ENCODE assay signal across 28 cellular contexts in genomic region chr3:3165241-3165640, GRCh38. TPM values are rescaled to one million over a fixed set of nuclear protein-coding genes. Genes with fewer than 3 reads are reported as not detected.
A peak's percentile ranks its signal among the peaks of the same experiment; 100 is the strongest.
DNase-seq lines count a peak whose midpoint lies in the region; ATAC-seq and TF ChIP-seq lines count a peak whose summit lies in the region.
"Had no signal": no experiment of that assay in that cellular context is flagged by ENCODE, and none has a peak within 500 bp of the region (broad histone marks: within the 10 kb centered on the region; RNA-seq: fewer than 3 reads in every experiment).

No MANE protein-coding gene starts in this region.

- H3K4me3 Mint-ChIP-seq in activated T-cell treated with anti-CD3 and anti-CD28 coated beads, Interleukin-2, amount 50 U/mL, for 4 hours = no peak overlapping the region
- H3K4me3 Mint-ChIP-seq in CD8-positive, alpha-beta memory T cell = no peak overlapping the region
- no peak overlapping the region for H3K4me3 Mint-ChIP-seq in activated naive CD8-positive, alpha-beta T cell treated with anti-CD3 and anti-CD28 coated beads for 36 hours
- H3K4me3 Mint-ChIP-seq in natural killer cell (no peak overlapping the region), HFFc6 (no peak overlapping the region)
- H3K4me3 Mint-ChIP-seq: B cell had no signal

- H3K9me3 Mint-ChIP-seq in activated T-cell treated with anti-CD3 and anti-CD28 coated beads, Interleukin-2, amount 50 U/mL, for 4 hours = no peaks in the 10 kb centered on the region
- no peaks in the 10 kb centered on the region for H3K9me3 Mint-ChIP-seq in CD8-positive, alpha-beta memory T cell
- H3K9me3 Mint-ChIP-seq in activated naive CD8-positive, alpha-beta T cell treated with anti-CD3 and anti-CD28 coated beads for 36 hours = no peaks in the 10 kb centered on the region
- H3K9me3 Mint-ChIP-seq in natural killer cell = no peaks in the 10 kb centered on the region
- H3K9me3 Mint-ChIP-seq in HFFc6 = no peaks in the 10 kb centered on the region

- peaks cover 45% of the 10 kb centered on the region for H3K36me3 Mint-ChIP-seq in activated T-cell treated with anti-CD3 and anti-CD28 coated beads, Interleukin-2, amount 50 U/mL, for 4 hours (ENCODE audit: insufficient read depth)
- H3K36me3 Mint-ChIP-seq in CD8-positive, alpha-beta memory T cell = peaks cover 12 to 86% (median 32%) of the 10 kb centered on the region in 3 donors
- H3K36me3 Mint-ChIP-seq in activated naive CD8-positive, alpha-beta T cell treated with anti-CD3 and anti-CD28 coated beads for 36 hours = peaks cover 28% of the 10 kb centered on the region
- H3K36me3 Mint-ChIP-seq in natural killer cell (peaks cover 16% of the 10 kb centered on the region), HFFc6 (ENCODE audit: low read depth) (peaks cover 31% of the 10 kb centered on the region)

- H3K27ac ChIP-seq in CD8-positive, alpha-beta memory T cell (ENCODE audit: low read depth, low read length) = no peak overlapping the region
- H3K27ac ChIP-seq: epithelial cell of prostate, HL-60, SJCRH30, stomach had no signal

- H3K4me3 ChIP-seq in CD8-positive, alpha-beta memory T cell (ENCODE audit: low read length) = no peak overlapping the region
- H3K4me3 ChIP-seq: mucosa of descending colon, SJCRH30, stomach had no signal

- H3K27me3 Mint-ChIP-seq in activated T-cell treated with anti-CD3 and anti-CD28 coated beads, Interleukin-2, amount 50 U/mL, for 4 hours (ENCODE audit: low read depth) = no peaks in the 10 kb centered on the region
- no peaks in the 10 kb centered on the region for H3K27me3 Mint-ChIP-seq in CD8-positive, alpha-beta memory T cell
- no peaks in the 10 kb centered on the region for H3K27me3 Mint-ChIP-seq in activated naive CD8-positive, alpha-beta T cell treated with anti-CD3 and anti-CD28 coated beads for 36 hours
- H3K27me3 Mint-ChIP-seq in natural killer cell (ENCODE audit: low read depth in 2 of 2) (no peaks in the 10 kb centered on the region), HFFc6 (ENCODE audit: insufficient read depth) (no peaks in the 10 kb centered on the region; the same call in 1 of the 2 replicates)
- H3K27me3 Mint-ChIP-seq: B cell had no signal

- intact Hi-C loops in natural killer cell (cut with micrococcal nuclease) = no loop called here

- CTCF ChIA-PET in CD8-positive, alpha-beta memory T cell (lab: Charles Lee) = no interaction called here

- no peak for TF ChIP-seq CTCF in natural killer cell (IDR thresholded peaks at IDR 0.05)
- TF ChIP-seq CTCF in HFFc6 (IDR thresholded peaks at IDR 0.05) = no peak

- peaks cover 53% of the 10 kb centered on the region for H3K36me3 ChIP-seq in CD8-positive, alpha-beta memory T cell (ENCODE audit: insufficient read depth, low read length)

- peak; percentile 72 to 76 for ATAC-seq in activated T-cell treated with anti-CD3 and anti-CD28 coated beads, Interleukin-2, amount 50 U/mL, for 4 hours
- ATAC-seq in natural killer cell (no peak), HG03175 (IDR thresholded peaks at IDR 0.05; ENCODE audit: unreplicated experiment) (no peak)
- ATAC-seq: left cardiac atrium, mucosa of descending colon had no signal

- peaks cover 23% of the 10 kb centered on the region for H3K4me1 ChIP-seq in CD8-positive, alpha-beta memory T cell (ENCODE audit: insufficient read depth, low read length)
- H3K4me1 ChIP-seq: SJCRH30, stomach had no signal

- POLR2A ChIA-PET in CD8-positive, alpha-beta memory T cell (lab: Charles Lee) = no interaction called here

- no peaks in the 10 kb centered on the region for H3K9me3 ChIP-seq in CD8-positive, alpha-beta memory T cell (ENCODE audit: low read length)
- H3K9me3 ChIP-seq: mucosa of descending colon, SJCRH30, stomach had no signal

- peak overlapping the region in 7 of 8 donors; percentile 40 to 84 (median 71) for H3K27ac Mint-ChIP-seq in CD8-positive, alpha-beta memory T cell
- peak overlapping the region; percentile 54 for H3K27ac Mint-ChIP-seq in activated naive CD8-positive, alpha-beta T cell treated with anti-CD3 and anti-CD28 coated beads for 36 hours
- H3K27ac Mint-ChIP-seq in natural killer cell (peak overlapping the region; percentile 69 to 71), HFFc6 (no peak overlapping the region)
- H3K27ac Mint-ChIP-seq: B cell had no signal

- H3K27me3 ChIP-seq in CD8-positive, alpha-beta memory T cell (ENCODE audit: insufficient read depth, low read length, poor library complexity, severe bottlenecking) = no peaks in the 10 kb centered on the region
- H3K27me3 ChIP-seq: SJCRH30, stomach had no signal

- peaks cover 49% of the 10 kb centered on the region for H3K4me1 Mint-ChIP-seq in activated T-cell treated with anti-CD3 and anti-CD28 coated beads, Interleukin-2, amount 50 U/mL, for 4 hours (ENCODE audit: low read depth)
- H3K4me1 Mint-ChIP-seq in CD8-positive, alpha-beta memory T cell = peaks cover 60 to 77% (median 77%) of the 10 kb centered on the region in 3 donors
- peaks cover 43% of the 10 kb centered on the region for H3K4me1 Mint-ChIP-seq in activated naive CD8-positive, alpha-beta T cell treated with anti-CD3 and anti-CD28 coated beads for 36 hours
- peaks cover 30 to 56% of the 10 kb centered on the region in 2 donors for H3K4me1 Mint-ChIP-seq in natural killer cell
- H3K4me1 Mint-ChIP-seq in HFFc6 (ENCODE audit: low read depth) = no peaks in the 10 kb centered on the region
- H3K4me1 Mint-ChIP-seq: B cell had no signal

- no peak for DNase-seq in activated T-cell treated with anti-CD3 and anti-CD28 coated beads, Interleukin-2, amount 50 U/mL, for 4 hours
- DNase-seq in activated T-cell treated with anti-CD3 and anti-CD28 coated beads for 4 hours = no peak
- DNase-seq in CD8-positive, alpha-beta memory T cell = no peak
- no peak for DNase-seq in activated naive CD8-positive, alpha-beta T cell treated with anti-CD3 and anti-CD28 coated beads for 36 hours
- DNase-seq in natural killer cell = no peak
- DNase-seq in HFFc6 = no peak
- DNase-seq: activated naive CD4-positive, alpha-beta T cell treated with Interleukin-2 at 50 U/mL for 16 hours; aorta; DMS153; hippocampal formation; KBM-7; left cardiac atrium; mucosa of descending colon; NCI-H1092 treated with DMSO at 0.1 percent for 48 hours; NCI-H187 treated with DMSO at 0.1 percent for 48 hours; NCI-H2171 treated with DMSO at 0.1 percent for 48 hours; NCI-H510A; SJCRH30; stimulated activated CD4-positive, alpha-beta T cell treated with anti-CD3 and anti-CD28 coated beads, Interleukin-15, amount 100 ng/mL, for 24 hours; stomach; SW 1271 had no signal

RNA-seq across cellular contexts. Expression of gene CRBN, which starts 14.2 kb away (rescaled TPM):
- total RNA-seq in activated T-cell treated with anti-CD3 and anti-CD28 coated beads, Interleukin-2, amount 50 U/mL, for 4 hours = 10 to 100 TPM; 34.8 to 40.4 (median 36.5) TPM
- total RNA-seq in CD8-positive, alpha-beta memory T cell = 10 to 100 TPM; 41.7 to 47.8 TPM
- 156 TPM for polyA plus RNA-seq in CD8-positive, alpha-beta memory T cell
- total RNA-seq in activated naive CD8-positive, alpha-beta T cell treated with anti-CD3 and anti-CD28 coated beads for 36 hours = 10 to 100 TPM; 37.7 to 43.6 TPM
- 100 to 1,000 TPM; 126 to 166 (median 139) TPM for total RNA-seq in natural killer cell
- total RNA-seq in HFFc6 (2021; fragmentation: NEBNext Ultra II Directional; extraction: Animal tissue kit (Norgen Biotek cat#: 25700)) = 10 to 100 TPM; 21.0 to 27.8 (median 26.0) TPM

RNA-seq across cellular contexts. Expression of gene TRNT1, which starts 38.5 kb away (rescaled TPM):
- total RNA-seq in activated T-cell treated with anti-CD3 and anti-CD28 coated beads, Interleukin-2, amount 50 U/mL, for 4 hours = 10 to 100 TPM; 42.8 to 48.1 (median 46.1) TPM
- 10 to 100 TPM; 58.9 to 60.2 TPM for total RNA-seq in CD8-positive, alpha-beta memory T cell
- polyA plus RNA-seq in CD8-positive, alpha-beta memory T cell = 20.4 TPM
- 10 to 100 TPM; 52.0 to 59.5 TPM for total RNA-seq in activated naive CD8-positive, alpha-beta T cell treated with anti-CD3 and anti-CD28 coated beads for 36 hours
- total RNA-seq in natural killer cell = 10 to 100 TPM; 33.3 to 41.9 (median 36.6) TPM
- total RNA-seq in HFFc6 (2021; fragmentation: NEBNext Ultra II Directional; extraction: Animal tissue kit (Norgen Biotek cat#: 25700)) = 10 to 100 TPM; 13.2 to 22.5 (median 18.0) TPM

RNA-seq across cellular contexts. Expression of gene IL5RA, which starts 55.1 kb away (rescaled TPM):
- under 1 TPM; 0.10 to 0.35 (median 0.34) TPM for total RNA-seq in activated T-cell treated with anti-CD3 and anti-CD28 coated beads, Interleukin-2, amount 50 U/mL, for 4 hours
- total RNA-seq in CD8-positive, alpha-beta memory T cell = under 1 TPM; 0.70 to 0.73 TPM
- 0.16 TPM for polyA plus RNA-seq in CD8-positive, alpha-beta memory T cell
- total RNA-seq in activated naive CD8-positive, alpha-beta T cell treated with anti-CD3 and anti-CD28 coated beads for 36 hours = not detected
- total RNA-seq in natural killer cell = 10 to 100 TPM in 1 of 3 donors, under 1 TPM in 1, not detected in 1; 0.34 to 12.4 TPM
- total RNA-seq in HFFc6 (2021; fragmentation: NEBNext Ultra II Directional; extraction: Animal tissue kit (Norgen Biotek cat#: 25700)) = not detected
- total RNA-seq: lung microvascular endothelial cell, M059J, osteocyte, SJCRH30 had no signal
- polyA plus RNA-seq: aorta had no signal

Comparison
In these comparisons a context has a peak if more than half of its experiments do, and no peak if none do; other contexts are left out.
1. ATAC-seq: peak in activated T-cell treated with anti-CD3 and anti-CD28 coated beads, Interleukin-2, amount 50 U/mL, for 4 hours (2 of 2); none in natural killer cell (0 of 3) and HG03175 (single experiment).